In genomic region chr2:239227661-239228371, GRCh38 we compare ENCODE assay signal across 7 cellular contexts.
A peak's percentile ranks its signal among the peaks of the same experiment; 100 is the strongest.
DNase-seq lines count a peak whose midpoint lies in the region; ATAC-seq and TF ChIP-seq lines count a peak whose summit lies in the region.

No MANE protein-coding gene starts in this region.

- no peaks in the 10 kb centered on the region for H3K27me3 ChIP-seq in HCT116 (ENCODE audit: insufficient read depth, low read length)
- H3K27me3 ChIP-seq in right cardiac atrium (ENCODE audit: control insufficient read depth, insufficient read depth) = no peaks in the 10 kb centered on the region
- no peaks in the 10 kb centered on the region for H3K27me3 ChIP-seq in suprapubic skin

- no peak for TF ChIP-seq CTCF in HCT116 (IDR thresholded peaks at IDR 0.05 in 2 of 3, conservative IDR thresholded peaks at IDR 0.05 in 1 of 3; ENCODE audit: borderline replicate concordance in 1 of 3, insufficient read depth in 1 of 3, low read depth in 2 of 3, low read length in 2 of 3)
- TF ChIP-seq CTCF in suprapubic skin (IDR thresholded peaks at IDR 0.05) = no peak

- 74% methylated on average over 14 of the region's 14 CpGs for WGBS in right cardiac atrium
- WGBS in suprapubic skin = 61% methylated on average over 5 of the region's 14 CpGs

- H2AFZ ChIP-seq in HCT116 (ENCODE audit: low read depth, low read length, poor library complexity, severe bottlenecking) = no peak overlapping the region

- intact Hi-C loops in HCT116 (cut with micrococcal nuclease) = no loop called here
- intact Hi-C loops in right cardiac atrium (cut with DNase I) = loop anchor here in 2 of 4 donors (10.0 kb wide), 4 partner anchors 67 to 727 kb away; no protein-coding TSS in a partner anchor

- TF ChIP-seq POLR2A in HCT116 (IDR thresholded peaks at IDR 0.05; ENCODE audit: borderline replicate concordance, extremely low read depth, insufficient read depth, insufficient read length) (no peak), suprapubic skin (IDR thresholded peaks at IDR 0.05) (no peak)

- ATAC-seq in HCT116 (no peak), right cardiac atrium (no peak), GM18858 (IDR thresholded peaks at IDR 0.05; ENCODE audit: unreplicated experiment) (no peak)

- H3K9me3 ChIP-seq in HCT116 (ENCODE audit: control insufficient read depth in 1 of 2, insufficient read depth in 1 of 2, low read depth in 1 of 2, low read length in 2 of 2) = no peaks in the 10 kb centered on the region
- H3K9me3 ChIP-seq in right cardiac atrium (ENCODE audit: control insufficient read depth, low read length) = no peaks in the 10 kb centered on the region
- no peaks in the 10 kb centered on the region for H3K9me3 ChIP-seq in suprapubic skin

- no peaks in the 10 kb centered on the region for H4K20me1 ChIP-seq in HCT116 (ENCODE audit: insufficient read depth)

- RAD21 ChIA-PET in HCT116 (lab: Charles Lee; ENCODE audit: low non-redundant PET in 1 of 2, low total read pairs in 2 of 2, uncharacterized antibody in 2 of 2, unreplicated experiment in 2 of 2) = no interaction called here

- no peak overlapping the region for H3K9ac ChIP-seq in HCT116 (ENCODE audit: low read length)

- H3K27ac ChIP-seq in HCT116 (ENCODE audit: low read depth, low read length) = no peak overlapping the region
- peak overlapping the region; percentile 16 for H3K27ac ChIP-seq in right cardiac atrium (ENCODE audit: low read length)
- H3K27ac ChIP-seq in suprapubic skin = peak overlapping the region; percentile 70

- H3K4me3 ChIP-seq in HCT116 (replicated peaks in 1 of 2; ENCODE audit: low read depth in 1 of 2, low read length in 2 of 2) (no peak overlapping the region), right cardiac atrium (ENCODE audit: low read length) (no peak overlapping the region), suprapubic skin (no peak overlapping the region)

- POLR2A ChIA-PET in HCT116 (lab: Charles Lee) = no interaction called here

- CTCF ChIA-PET in HCT116 (lab: Charles Lee) = no interaction called here

- no peaks in the 10 kb centered on the region for H3K9me2 ChIP-seq in HCT116 (ENCODE audit: insufficient read depth)

- H3K4me1 ChIP-seq in HCT116 (ENCODE audit: control insufficient read depth in 1 of 2, insufficient read depth in 2 of 2, low read length in 2 of 2) = peaks cover 24 to 57% of the 10 kb centered on the region in 2 experiments; a peak in 3 of 4 replicates
- H3K4me1 ChIP-seq in right cardiac atrium (ENCODE audit: control insufficient read depth, insufficient read depth, low read length) = peaks cover 20% of the 10 kb centered on the region
- H3K4me1 ChIP-seq in suprapubic skin = peaks cover 64% of the 10 kb centered on the region

- DNase-seq in HCT116 (ENCODE audit: low read depth, low spot score) (no peak), T1000 (lab: John Stamatoyannopoulos, UW) (peak; percentile 4), right cardiac atrium (peak in 1 of 3 donors; percentile 67), suprapubic skin (ENCODE audit: low spot score in 2 of 2) (peak; percentile 61 to 67), SW 1271 (lab: John Stamatoyannopoulos, UW) (no peak), activated gamma-delta T cell (lab: John Stamatoyannopoulos, UW) (no peak)

- H3K36me3 ChIP-seq in HCT116 (ENCODE audit: control insufficient read depth in 1 of 2, insufficient read depth in 2 of 2, low read length in 2 of 2) (no peaks in the 10 kb centered on the region), suprapubic skin (no peaks in the 10 kb centered on the region)

- TF ChIP-seq RAD21 in HCT116 (IDR thresholded peaks at IDR 0.05; ENCODE audit: low read depth) = no peak

- no peak for TF ChIP-seq EP300 in suprapubic skin (IDR thresholded peaks at IDR 0.05)

- peaks cover 11% of the 10 kb centered on the region; the same call in 1 of the 2 replicates for H3K79me2 ChIP-seq in HCT116 (ENCODE audit: insufficient read depth, low read length)

- 0 out of 2 replicates have a peak overlapping the region, but pooled peaks have one; percentile 2 for H3K4me2 ChIP-seq in HCT116 (ENCODE audit: low read length)

- BruUV-seq in HCT116 (replicated peaks; lab: Mats Ljungman, UMichigan) = no TSS peak

TF ChIP-seq in HCT116, 20 proteins besides CTCF, POLR2A, EP300 and RAD21:
- TF ChIP-seq ZBTB33 (IDR thresholded peaks at IDR 0.05; ENCODE audit: extremely low read depth, insufficient replicate concordance, low read length) (no peak), YY1 (IDR thresholded peaks at IDR 0.05; ENCODE audit: extremely low read depth, insufficient replicate concordance, low read depth, low read length) (no peak), ZNF274 (IDR thresholded peaks at IDR 0.05; ENCODE audit: low read depth, low read length) (no peak), EZH2 (IDR thresholded peaks at IDR 0.05) (no peak), POLR2AphosphoS5 (IDR thresholded peaks at IDR 0.05; ENCODE audit: low read depth, low read length) (no peak), CEBPB (IDR thresholded peaks at IDR 0.05; ENCODE audit: low read depth) (no peak)

Comparison
In these comparisons a context has a peak if more than half of its experiments do, and no peak if none do; other contexts are left out.
1. DNase-seq: peak in T1000 (single experiment) and suprapubic skin (2 of 2); none in HCT116 (single experiment), SW 1271 (0 of 2) and activated gamma-delta T cell (single experiment).